30 cellular contexts compared by ENCODE assay signal in the genomic region with DNA sequence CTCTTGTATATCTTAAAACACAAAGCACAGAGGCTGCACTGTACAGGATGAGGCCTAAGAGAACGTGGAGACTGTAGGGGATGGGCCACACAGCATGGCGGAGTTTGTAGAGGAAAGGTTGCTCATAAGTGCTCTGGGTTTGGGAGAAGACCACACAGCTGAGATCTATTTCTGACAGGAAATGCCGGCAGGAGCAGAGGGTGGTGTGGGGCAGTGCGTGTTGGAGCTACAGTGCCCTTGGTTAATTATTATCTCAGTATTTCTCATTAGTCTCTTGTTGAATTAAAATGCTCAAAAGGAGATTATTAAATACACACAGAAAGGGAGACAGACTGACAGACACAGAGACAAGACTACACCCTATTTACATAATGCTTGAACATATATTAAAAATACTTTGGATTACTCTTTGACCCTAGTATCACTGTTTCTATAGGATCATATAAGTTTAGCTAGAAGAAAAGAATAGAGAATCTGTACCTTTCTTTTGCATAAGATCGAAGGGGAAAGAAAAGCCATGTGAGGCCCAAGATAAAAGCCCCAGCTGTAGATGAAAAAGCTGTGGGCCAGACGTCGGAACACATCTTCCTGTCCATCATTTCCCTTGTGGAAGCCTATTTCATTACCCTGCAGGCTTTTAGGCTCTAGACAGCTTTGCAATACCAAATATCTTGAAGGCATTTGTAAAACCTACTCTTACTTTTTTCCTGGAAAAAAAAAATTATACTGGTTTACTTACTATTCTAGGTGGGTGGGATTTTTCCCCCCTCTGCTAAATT. TPM values are rescaled to one million over a fixed set of nuclear protein-coding genes. Genes with fewer than 3 reads are reported as not detected.
A peak's percentile ranks its signal among the peaks of the same experiment; 100 is the strongest.
DNase-seq lines count a peak whose midpoint lies in the region; ATAC-seq and TF ChIP-seq lines count a peak whose summit lies in the region.
"Had no signal": no experiment of that assay in that cellular context is flagged by ENCODE, and none has a peak within 500 bp of the region (broad histone marks: within the 10 kb centered on the region; RNA-seq: fewer than 3 reads in every experiment).

No MANE protein-coding gene starts in this region.

- no peaks in the 10 kb centered on the region for H3K27me3 ChIP-seq in ascending aorta
- H3K27me3 ChIP-seq: neural progenitor cell, Peyer's patch had no signal

- H3K27ac ChIP-seq in ascending aorta: peak overlapping the region; percentile 47 to 96
- H3K27ac ChIP-seq: neural progenitor cell, Peyer's patch had no signal

- H3K4me1 ChIP-seq in ascending aorta: peaks cover 20 to 73% of the 10 kb centered on the region in 2 donors

- intact Hi-C loops in ascending aorta (cut with DNase I): loop anchor here (10.0 kb wide), 1 partner anchor 315 kb away; no protein-coding TSS in a partner anchor

- H3K9me3 Mint-ChIP-seq in activated naive CD4-positive, alpha-beta T cell treated with anti-CD3 and anti-CD28 coated beads, Interleukin-2, amount 50 U/mL, for 72 hours: no peaks in the 10 kb centered on the region
- H3K9me3 Mint-ChIP-seq: activated naive CD8-positive, alpha-beta T cell treated with anti-CD3 and anti-CD28 coated beads for 36 hours; H9; neural progenitor cell; stimulated activated memory B cell treated with anti-CD40 and anti-IgM and Interleukin-4, amounts not matched to agents 10 μg/mL and 1 μg/mL and 100 μg/mL, for 72 hours; T-helper 2 cell treated with Interferon-gamma antibody and Interleukin-4, amounts not matched to agents 5 μg/mL and 100 μg/mL, for 36 hours had no signal

- H3K36me3 Mint-ChIP-seq in activated naive CD4-positive, alpha-beta T cell treated with anti-CD3 and anti-CD28 coated beads, Interleukin-2, amount 50 U/mL, for 72 hours: no peaks in the 10 kb centered on the region
- H3K36me3 Mint-ChIP-seq: activated naive CD8-positive, alpha-beta T cell treated with anti-CD3 and anti-CD28 coated beads for 36 hours; CD14-positive monocyte; neural progenitor cell; stimulated activated memory B cell treated with anti-CD40 and anti-IgM and Interleukin-4, amounts not matched to agents 10 μg/mL and 1 μg/mL and 100 μg/mL, for 72 hours had no signal

- no peak overlapping the region for H3K4me3 ChIP-seq in ascending aorta
- H3K4me3 ChIP-seq: K562, lung, neural progenitor cell, Peyer's patch had no signal

- no peaks in the 10 kb centered on the region for H3K36me3 ChIP-seq in ascending aorta
- H3K36me3 ChIP-seq: neural progenitor cell, Peyer's patch had no signal

- DNase-seq in HT-29 (ENCODE audit: low spot score) (peak; percentile 2), ascending aorta (ENCODE audit: low spot score in 2 of 2) (no peak), left lobe of liver (ENCODE audit: low spot score) (no peak), renal cortical epithelial cell (ENCODE audit: low read depth) (peak; percentile 68), NCI-H2029 (lab: John Stamatoyannopoulos, UW) (no peak)
- no peak for DNase-seq in activated naive CD4-positive, alpha-beta T cell treated with anti-CD3 and anti-CD28 coated beads, Interleukin-2, amount 50 U/mL, for 16 hours
- no peak for DNase-seq in activated naive CD4-positive, alpha-beta T cell treated with anti-CD3 and anti-CD28 coated beads, Interleukin-2, amount 50 U/mL, for 72 hours (ENCODE audit: low spot score in 2 of 2)
- DNase-seq: activated CD4-positive, alpha-beta T cell treated with anti-CD3 and anti-CD28 coated beads for 36 hours; activated CD8-positive, alpha-beta T cell treated with anti-CD3 and anti-CD28 coated beads, Interleukin-2, amount 10 ng/mL, durations not matched to agents 7 days and 5 days; activated naive CD8-positive, alpha-beta T cell treated with anti-CD3 and anti-CD28 coated beads for 36 hours; activated T-cell treated with anti-CD3 and anti-CD28 coated beads for 4 hours; aorta; Calu3; central memory CD4-positive, alpha-beta T cell; H9; hypothalamus; NCI-H1105; NCI-H2029 treated with DMSO at 0.1 percent for 48 hours; NCI-H2227 treated with DMSO at 0.1 percent for 48 hours; NCI-H69; Peyer's patch; posterior cingulate gyrus; stimulated activated CD4-positive, alpha-beta T cell treated with anti-CD3 and anti-CD28 coated beads, Interleukin-4, amount 100 ng/mL, for 4 hours had no signal

- ATAC-seq in left lobe of liver: peak; percentile 48
- no peak for ATAC-seq in activated naive CD4-positive, alpha-beta T cell treated with anti-CD3 and anti-CD28 coated beads, Interleukin-2, amount 50 U/mL, for 72 hours
- ATAC-seq: activated CD4-positive, alpha-beta T cell treated with anti-CD3 and anti-CD28 coated beads for 36 hours; activated CD8-positive, alpha-beta T cell treated with anti-CD3 and anti-CD28 coated beads, Interleukin-2, amount 10 ng/mL, durations not matched to agents 7 days and 5 days; K562; sciatic nerve; stimulated activated memory B cell treated with anti-CD40 and anti-IgM and Interleukin-4, amounts not matched to agents 10 μg/mL and 1 μg/mL and 100 μg/mL, for 72 hours had no signal

- no peaks in the 10 kb centered on the region for H3K9me3 ChIP-seq in ascending aorta
- H3K9me3 ChIP-seq: Peyer's patch had no signal

- no peak overlapping the region for H3K27ac Mint-ChIP-seq in activated naive CD4-positive, alpha-beta T cell treated with anti-CD3 and anti-CD28 coated beads, Interleukin-2, amount 50 U/mL, for 72 hours
- H3K27ac Mint-ChIP-seq: activated CD4-positive, alpha-beta T cell treated with anti-CD3 and anti-CD28 coated beads for 36 hours; activated CD8-positive, alpha-beta T cell treated with anti-CD3 and anti-CD28 coated beads, Interleukin-2, amount 10 ng/mL, durations not matched to agents 7 days and 5 days; activated naive CD8-positive, alpha-beta T cell treated with anti-CD3 and anti-CD28 coated beads for 36 hours; CD14-positive monocyte; H9; neural progenitor cell; stimulated activated memory B cell treated with anti-CD40 and anti-IgM and Interleukin-4, amounts not matched to agents 10 μg/mL and 1 μg/mL and 100 μg/mL, for 72 hours; T-helper 2 cell treated with Interferon-gamma antibody and Interleukin-4, amounts not matched to agents 5 μg/mL and 100 μg/mL, for 36 hours had no signal

- no peak for TF ChIP-seq CTCF in ascending aorta (IDR thresholded peaks at IDR 0.05)

RNA-seq across cellular contexts. Expression of a gene that starts 9.8 kb away (rescaled TPM):
- not detected in 2 replicates for total RNA-seq in HT-29 (2014; rRNA removed; shearing (Covaris generic))
- total RNA-seq in ascending aorta (38.2 TPM), left lobe of liver (32.1 TPM), renal cortical epithelial cell (1.0 and 20.4 TPM in 2 replicates)
- total RNA-seq in activated naive CD4-positive, alpha-beta T cell treated with anti-CD3 and anti-CD28 coated beads, Interleukin-2, amount 50 U/mL, for 72 hours: 1 to 10 TPM in 1 of 2 donors, not detected in 1; 5.0 TPM
- total RNA-seq: activated CD8-positive, alpha-beta T cell treated with anti-CD3 and anti-CD28 coated beads, Interleukin-2, amount 10 ng/mL, durations not matched to agents 7 days and 5 days; activated naive CD8-positive, alpha-beta T cell treated with anti-CD3 and anti-CD28 coated beads for 36 hours; Calu3; K562 had no signal

Comparison
In these comparisons a context has a peak if more than half of its experiments do, and no peak if none do; other contexts are left out.
1. DNase-seq: peak in HT-29 (single experiment) and renal cortical epithelial cell (single experiment); none in ascending aorta (0 of 2), left lobe of liver (single experiment), activated naive CD4-positive, alpha-beta T cell treated with anti-CD3 and anti-CD28 coated beads, Interleukin-2, amount 50 U/mL, for 16 hours (single experiment), NCI-H2029 (single experiment) and activated naive CD4-positive, alpha-beta T cell treated with anti-CD3 and anti-CD28 coated beads, Interleukin-2, amount 50 U/mL, for 72 hours (0 of 2).